Comparison of ENCODE assay signal across 1 cellular context in genomic region chr12:132828706-132829534, GRCh38.
A peak's percentile ranks its signal among the peaks of the same experiment; 100 is the strongest.
TF ChIP-seq lines count a peak whose summit lies in the region.

Gene GOLGA3 (minus strand): TSS chr12:132828869. CDS start chr12:132822128, 6,741 bp downstream.

TF ChIP-seq in HCT116, 20 proteins besides CTCF, POLR2A, EP300 and RAD21 (continued from another document):
- TF ChIP-seq ZBTB33 (IDR thresholded peaks at IDR 0.05; ENCODE audit: extremely low read depth, insufficient replicate concordance, low read length): no peak
- TF ChIP-seq SP1 (IDR thresholded peaks at IDR 0.05; ENCODE audit: low read depth): peak; percentile 74
- TF ChIP-seq CBX3 (IDR thresholded peaks at IDR 0.05; ENCODE audit: low read depth): peak; percentile 40; the same call in 1 of the 2 replicates
- peak; percentile 62 for TF ChIP-seq TCF7L2 (IDR thresholded peaks at IDR 0.05; ENCODE audit: borderline replicate concordance, extremely low read depth, insufficient read depth, insufficient read length)
- no peak for TF ChIP-seq ZNF274 (IDR thresholded peaks at IDR 0.05; ENCODE audit: low read depth, low read length)
